ENCODE assay signal across 22 cellular contexts in genomic region chr6:148304976-148305375, GRCh38. TPM values are rescaled to one million over a fixed set of nuclear protein-coding genes. Genes with fewer than 3 reads are reported as not detected.
DNase-seq lines count a peak whose midpoint lies in the region; ATAC-seq and TF ChIP-seq lines count a peak whose summit lies in the region.
"Had no signal": no experiment of that assay in that cellular context is flagged by ENCODE, and none has a peak within 500 bp of the region (broad histone marks: within the 10 kb centered on the region; RNA-seq: fewer than 3 reads in every experiment).

No MANE protein-coding gene starts in this region.

- no peaks in the 10 kb centered on the region for H3K36me3 ChIP-seq in neural progenitor cell
- H3K36me3 ChIP-seq: ascending aorta had no signal

- DNase-seq in EL (peak; percentile 61), RPMI7951 (ENCODE audit: low read depth) (peak; percentile 51), epithelial cell of esophagus (ENCODE audit: low read depth) (peak; percentile 20), neural progenitor cell (ENCODE audit: low spot score) (peak; percentile 36), HUDEP-2 (lab: John Stamatoyannopoulos, UW; ENCODE audit: unreplicated experiment in 76 of 76) (no peak), mucosa of gallbladder (ENCODE audit: low spot score) (no peak)
- DNase-seq in activated CD4-positive, alpha-beta T cell treated with anti-CD3 and anti-CD28 coated beads for 1 hour, result no peak
- DNase-seq: activated CD4-positive, CD25-positive, alpha-beta regulatory T cell; activated effector memory CD4-positive, alpha-beta T cell treated with anti-CD3 and anti-CD28 coated beads, Interleukin-2, amount 50 U/mL, for 16 hours; cortex of kidney; DMS 273 treated with DMSO at 0.1 percent for 48 hours; erythroblast; hypothalamus; NCI-H1105; NCI-H2171 treated with DMSO at 0.1 percent for 48 hours; posterior cingulate gyrus; small intestine; stimulated activated CD4-positive, alpha-beta T cell treated with anti-CD3 and anti-CD28 coated beads, Interleukin-4, amount 100 ng/mL, for 4 hours; testis had no signal

- H2AFZ ChIP-seq in neural progenitor cell (replicated peaks), result no peak overlapping the region

- no peaks in the 10 kb centered on the region for H3K27me3 Mint-ChIP-seq in neural progenitor cell (ENCODE audit: insufficient read depth, low read depth)

- peaks cover 4% of the 10 kb centered on the region for H3F3A ChIP-seq in neural progenitor cell (ENCODE audit: low read depth)

- H3K4me1 Mint-ChIP-seq in neural progenitor cell, result peaks cover 22% of the 10 kb centered on the region

- no peak overlapping the region for H3K4me2 ChIP-seq in neural progenitor cell

- H3K79me2 ChIP-seq in neural progenitor cell (ENCODE audit: low read depth), result no peaks in the 10 kb centered on the region

- H3K4me3 ChIP-seq in epithelial cell of esophagus (ENCODE audit: low read length) (no peak overlapping the region), neural progenitor cell (no peak overlapping the region)
- H3K4me3 ChIP-seq: ascending aorta, testis had no signal

- no peaks in the 10 kb centered on the region for H3K27me3 ChIP-seq in neural progenitor cell
- H3K27me3 ChIP-seq: ascending aorta, testis had no signal

- no peak overlapping the region for H3K9ac ChIP-seq in neural progenitor cell

- H3K9me3 ChIP-seq in neural progenitor cell (ENCODE audit: low read depth), result no peaks in the 10 kb centered on the region
- H3K9me3 ChIP-seq: ascending aorta, testis had no signal

- H4K20me1 ChIP-seq in neural progenitor cell (ENCODE audit: low read depth), result no peaks in the 10 kb centered on the region

- no peak overlapping the region for H3K27ac ChIP-seq in neural progenitor cell
- H3K27ac ChIP-seq: ascending aorta, HL-60, testis had no signal

- H3K36me3 Mint-ChIP-seq in neural progenitor cell, result no peaks in the 10 kb centered on the region

- H3K27ac Mint-ChIP-seq in neural progenitor cell, result no peak overlapping the region

- TF ChIP-seq CTCF in epithelial cell of esophagus (IDR thresholded peaks at IDR 0.05; ENCODE audit: insufficient read depth, low read depth, low read length, missing control alignments) (no peak), neural progenitor cell (IDR thresholded peaks at IDR 0.05) (no peak)

- ATAC-seq in GM19455 (IDR thresholded peaks at IDR 0.05; ENCODE audit: unreplicated experiment), result no peak

- no peaks in the 10 kb centered on the region for H3K9me3 Mint-ChIP-seq in neural progenitor cell

- peaks cover 3% of the 10 kb centered on the region for H3K4me1 ChIP-seq in neural progenitor cell
- H3K4me1 ChIP-seq: ascending aorta, testis had no signal

- no peak overlapping the region for H3K4me3 Mint-ChIP-seq in neural progenitor cell

RNA-seq across cellular contexts. Expression of gene SASH1, which starts 37.7 kb away (rescaled TPM):
- total RNA-seq in RPMI7951 (2014; rRNA removed; shearing (Covaris generic)), result 16.1 and 27.4 TPM in 2 replicates
- total RNA-seq in neural progenitor cell (ENCODE audit: low replicate concordance) (10.2 and 11.8 TPM in 2 replicates), mucosa of gallbladder (24.3 TPM)

Comparison
In these comparisons a context has a peak if more than half of its experiments do, and no peak if none do; other contexts are left out.
1. DNase-seq: peak in EL (single experiment), RPMI7951 (single experiment), epithelial cell of esophagus (single experiment) and neural progenitor cell (single experiment); none in HUDEP-2 (0 of 76), activated CD4-positive, alpha-beta T cell treated with anti-CD3 and anti-CD28 coated beads for 1 hour (single experiment) and mucosa of gallbladder (single experiment).